11 cellular contexts compared by ENCODE assay signal in the genomic region with DNA sequence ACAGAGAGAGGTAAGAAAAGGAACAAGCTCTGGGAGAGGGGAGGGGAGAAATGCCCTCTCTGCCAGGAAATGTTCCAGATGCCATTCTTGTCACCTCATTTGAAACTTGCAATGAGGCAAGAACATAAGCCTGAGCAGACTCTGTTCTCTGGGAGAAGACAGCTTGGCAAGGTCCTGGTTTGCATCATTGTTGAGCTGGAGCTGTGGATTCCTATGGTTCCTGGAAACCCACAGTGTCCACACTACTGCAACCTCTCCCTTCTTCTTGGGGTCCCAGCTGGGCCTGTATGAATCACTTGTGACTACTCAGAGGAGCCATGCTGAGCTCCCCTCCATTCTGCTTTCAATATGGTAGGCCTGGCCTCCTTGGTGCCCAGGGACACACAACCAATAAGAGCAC.
A peak's percentile ranks its signal among the peaks of the same experiment; 100 is the strongest.
DNase-seq lines count a peak whose midpoint lies in the region; ATAC-seq, FAIRE-seq and TF ChIP-seq lines count a peak whose summit lies in the region.
"Had no signal": no experiment of that assay in that cellular context is flagged by ENCODE, and none has a peak within 500 bp of the region (broad histone marks: within the 10 kb centered on the region; RNA-seq: fewer than 3 reads in every experiment).

No MANE protein-coding gene starts in this region.

- peak; percentile 75 for FAIRE-seq in endothelial cell of umbilical vein (lab: Jason Lieb, UNC)
- FAIRE-seq: G401.6 had no signal

- TF ChIP-seq RAD21 in Ishikawa (IDR thresholded peaks at IDR 0.05; ENCODE audit: low read depth) = no peak

- TF ChIP-seq POLR2A in endothelial cell of umbilical vein (IDR thresholded peaks at IDR 0.05; ENCODE audit: low read depth, low read length) = no peak
- no peak for TF ChIP-seq POLR2A in upper lobe of left lung (IDR thresholded peaks at IDR 0.05)
- TF ChIP-seq POLR2A in GM18505 (IDR thresholded peaks at IDR 0.05; ENCODE audit: borderline replicate concordance, extremely low read depth, insufficient read depth, insufficient read length) = no peak

- H3K4me2 ChIP-seq in endothelial cell of umbilical vein (ENCODE audit: insufficient read depth, low read length) = no peak overlapping the region

- peaks cover 21% of the 10 kb centered on the region for H3K4me1 ChIP-seq in endothelial cell of umbilical vein (ENCODE audit: control insufficient read depth, extremely low read depth, insufficient read depth, low read length)
- H3K4me1 ChIP-seq in left lung = peaks cover 0 to 10% of the 10 kb centered on the region in 2 donors
- peaks cover 0 to 3% (median 0%) of the 10 kb centered on the region in 4 donors for H3K4me1 ChIP-seq in upper lobe of left lung

- ATAC-seq in left lung (peak; percentile 80), upper lobe of left lung (ENCODE audit: low FRiP score in 2 of 2) (peak; percentile 62 to 90), GM18505 (IDR thresholded peaks at IDR 0.05; ENCODE audit: unreplicated experiment) (no peak), GM18867 (IDR thresholded peaks at IDR 0.05; ENCODE audit: unreplicated experiment) (no peak), HG02870 (IDR thresholded peaks at IDR 0.05; ENCODE audit: unreplicated experiment) (no peak)

- H3K27me3 ChIP-seq in endothelial cell of umbilical vein (ENCODE audit: control insufficient read depth in 2 of 2, insufficient read depth in 2 of 2, low read length in 2 of 2) = no peaks in the 10 kb centered on the region
- no peaks in the 10 kb centered on the region for H3K27me3 ChIP-seq in left lung
- no peaks in the 10 kb centered on the region for H3K27me3 ChIP-seq in upper lobe of left lung

- dilution Hi-C loops in endothelial cell of umbilical vein (cut with MboI; ENCODE audit: extremely low pct_ligation_motif_present, low sequenced_read_pairs) = no loop called here

- POLR2A ChIA-PET in endothelial cell of umbilical vein (lab: Charles Lee) = no interaction called here

- peak overlapping the region; percentile 70 for H3K27ac ChIP-seq in endothelial cell of umbilical vein (ENCODE audit: insufficient read depth, low read depth, low read length)
- peak overlapping the region in 1 of 2 donors; percentile 46 for H3K27ac ChIP-seq in left lung
- H3K27ac ChIP-seq in upper lobe of left lung = peak overlapping the region in 2 of 4 donors; percentile 5 to 31

- TF ChIP-seq CTCF in endothelial cell of umbilical vein (IDR thresholded peaks at IDR 0.05; ENCODE audit: extremely low read depth in 1 of 2, insufficient read depth in 1 of 2, low read depth in 1 of 2, low read length in 2 of 2) = no peak
- no peak for TF ChIP-seq CTCF in left lung (IDR thresholded peaks at IDR 0.05)
- no peak for TF ChIP-seq CTCF in upper lobe of left lung (IDR thresholded peaks at IDR 0.05)

- intact Hi-C loops in endothelial cell of umbilical vein (cut with micrococcal nuclease) (no loop called here), left lung (cut with DNase I) (no loop called here)

- CTCF ChIA-PET in endothelial cell of umbilical vein (lab: Charles Lee) = interaction anchor here (1.0 to 3.0 kb wide), 4 partner anchors 8 to 50 kb away, joined by 3 to 17 read pairs (median 10); no protein-coding TSS in a partner anchor

- BruUV-seq in endothelial cell of umbilical vein (replicated peaks; lab: Mats Ljungman, UMichigan) = no TSS peak

- H2AFZ ChIP-seq in endothelial cell of umbilical vein (ENCODE audit: low read depth, low read length) = peak overlapping the region; percentile 19

- H3K36me3 ChIP-seq in endothelial cell of umbilical vein (ENCODE audit: control insufficient read depth in 2 of 2, extremely low read depth in 1 of 2, insufficient read depth in 2 of 2, low read length in 2 of 2) (no peaks in the 10 kb centered on the region), left lung (no peaks in the 10 kb centered on the region), upper lobe of left lung (no peaks in the 10 kb centered on the region)

- H3K9me1 ChIP-seq in endothelial cell of umbilical vein (replicated peaks; ENCODE audit: control insufficient read depth, extremely low read depth, insufficient read depth, low read length) = no peaks in the 10 kb centered on the region

- TF ChIP-seq EP300 in Ishikawa (IDR thresholded peaks at IDR 0.05; ENCODE audit: borderline replicate concordance) (no peak), upper lobe of left lung (IDR thresholded peaks at IDR 0.05) (no peak)

- H3K9me3 ChIP-seq in endothelial cell of umbilical vein (replicated peaks; ENCODE audit: control insufficient read depth, insufficient read depth, low read length) (no peaks in the 10 kb centered on the region), left lung (no peaks in the 10 kb centered on the region), upper lobe of left lung (no peaks in the 10 kb centered on the region)

- no peaks in the 10 kb centered on the region for H4K20me1 ChIP-seq in endothelial cell of umbilical vein (replicated peaks; ENCODE audit: control insufficient read depth, extremely low read depth, insufficient read depth, low read length)

- H3K9ac ChIP-seq in endothelial cell of umbilical vein (replicated peaks; ENCODE audit: extremely low read depth, insufficient read depth, low read length) = no peak overlapping the region

- DNase-seq in endothelial cell of umbilical vein (ENCODE audit: low read depth, low spot score) (peak; percentile 57), left lung (peak in 1 of 2 donors; percentile 41), upper lobe of left lung (peak in 1 of 2 donors; percentile 22), HUDEP-2 (lab: John Stamatoyannopoulos, UW; ENCODE audit: unreplicated experiment in 76 of 76) (no peak)
- DNase-seq: NCI-H1417; stimulated activated CD4-positive, alpha-beta T cell treated with anti-CD3 and anti-CD28 coated beads, Interleukin-4, amount 100 ng/mL, for 24 hours had no signal

- no peak overlapping the region for H3K4me3 ChIP-seq in endothelial cell of umbilical vein (replicated peaks in 1 of 3; ENCODE audit: insufficient read depth in 1 of 3, low read depth in 1 of 3, low read length in 3 of 3)
- no peak overlapping the region for H3K4me3 ChIP-seq in left lung
- no peak overlapping the region for H3K4me3 ChIP-seq in upper lobe of left lung

- H3K79me2 ChIP-seq in endothelial cell of umbilical vein (ENCODE audit: control insufficient read depth, insufficient read depth, low read length) = no peaks in the 10 kb centered on the region

TF ChIP-seq in Ishikawa, 13 proteins besides CTCF, POLR2A, EP300 and RAD21:
- TF ChIP-seq YY1 (IDR thresholded peaks at IDR 0.05; ENCODE audit: low read depth) (0 out of 2 replicates have a peak, but pooled peaks have one; percentile 6), TCF12 (IDR thresholded peaks at IDR 0.05; ENCODE audit: low read depth) (no peak), CREB1 (IDR thresholded peaks at IDR 0.05; ENCODE audit: low read depth) (no peak), ZBTB7A (IDR thresholded peaks at IDR 0.05; ENCODE audit: low read depth) (no peak), TEAD4 (IDR thresholded peaks at IDR 0.05) (peak; percentile 50), FOXM1 (IDR thresholded peaks at IDR 0.05; ENCODE audit: borderline replicate concordance, low read depth) (no peak), EGR1 (IDR thresholded peaks at IDR 0.05) (no peak), TAF1 (IDR thresholded peaks at IDR 0.05; ENCODE audit: low read depth) (no peak), CEBPB (IDR thresholded peaks at IDR 0.05) (0 out of 2 replicates have a peak, but pooled peaks have one; percentile 13), NFIC (IDR thresholded peaks at IDR 0.05) (peak; percentile 28; the same call in 1 of the 2 replicates)
- TF ChIP-seq, protein P1, sequence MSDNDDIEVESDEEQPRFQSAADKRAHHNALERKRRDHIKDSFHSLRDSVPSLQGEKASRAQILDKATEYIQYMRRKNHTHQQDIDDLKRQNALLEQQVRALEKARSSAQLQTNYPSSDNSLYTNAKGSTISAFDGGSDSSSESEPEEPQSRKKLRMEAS (IDR thresholded peaks at IDR 0.05) = no peak
- TF ChIP-seq, protein P2, sequence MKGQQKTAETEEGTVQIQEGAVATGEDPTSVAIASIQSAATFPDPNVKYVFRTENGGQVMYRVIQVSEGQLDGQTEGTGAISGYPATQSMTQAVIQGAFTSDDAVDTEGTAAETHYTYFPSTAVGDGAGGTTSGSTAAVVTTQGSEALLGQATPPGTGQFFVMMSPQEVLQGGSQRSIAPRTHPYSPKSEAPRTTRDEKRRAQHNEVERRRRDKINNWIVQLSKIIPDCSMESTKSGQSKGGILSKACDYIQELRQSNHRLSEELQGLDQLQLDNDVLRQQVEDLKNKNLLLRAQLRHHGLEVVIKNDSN (IDR thresholded peaks at IDR 0.05) = no peak

TF ChIP-seq in endothelial cell of umbilical vein, 7 proteins besides CTCF, POLR2A, EP300 and RAD21:
- TF ChIP-seq JUN (IDR thresholded peaks at IDR 0.05; ENCODE audit: borderline replicate concordance, insufficient read depth, insufficient read length, low read depth) = peak; percentile 55
- TF ChIP-seq GATA2 (IDR thresholded peaks at IDR 0.05; ENCODE audit: insufficient read depth, insufficient read length, low read depth, low read length) = no peak
- TF ChIP-seq POLR2AphosphoS5 (IDR thresholded peaks at IDR 0.05; ENCODE audit: insufficient read depth, low read depth, low read length) = peak; percentile 32
- no peak for TF ChIP-seq MYC (IDR thresholded peaks at IDR 0.05; ENCODE audit: low read depth, low read length)
TF ChIP-seq in endothelial cell of umbilical vein: peak in this region for 2.

Comparison
In these comparisons a context has a peak if more than half of its experiments do, and no peak if none do; other contexts are left out.
1. ATAC-seq: peak in left lung (single experiment) and upper lobe of left lung (2 of 2); none in GM18505 (single experiment), GM18867 (single experiment) and HG02870 (single experiment).